1 cellular context compared by ENCODE assay signal in the genomic region with DNA sequence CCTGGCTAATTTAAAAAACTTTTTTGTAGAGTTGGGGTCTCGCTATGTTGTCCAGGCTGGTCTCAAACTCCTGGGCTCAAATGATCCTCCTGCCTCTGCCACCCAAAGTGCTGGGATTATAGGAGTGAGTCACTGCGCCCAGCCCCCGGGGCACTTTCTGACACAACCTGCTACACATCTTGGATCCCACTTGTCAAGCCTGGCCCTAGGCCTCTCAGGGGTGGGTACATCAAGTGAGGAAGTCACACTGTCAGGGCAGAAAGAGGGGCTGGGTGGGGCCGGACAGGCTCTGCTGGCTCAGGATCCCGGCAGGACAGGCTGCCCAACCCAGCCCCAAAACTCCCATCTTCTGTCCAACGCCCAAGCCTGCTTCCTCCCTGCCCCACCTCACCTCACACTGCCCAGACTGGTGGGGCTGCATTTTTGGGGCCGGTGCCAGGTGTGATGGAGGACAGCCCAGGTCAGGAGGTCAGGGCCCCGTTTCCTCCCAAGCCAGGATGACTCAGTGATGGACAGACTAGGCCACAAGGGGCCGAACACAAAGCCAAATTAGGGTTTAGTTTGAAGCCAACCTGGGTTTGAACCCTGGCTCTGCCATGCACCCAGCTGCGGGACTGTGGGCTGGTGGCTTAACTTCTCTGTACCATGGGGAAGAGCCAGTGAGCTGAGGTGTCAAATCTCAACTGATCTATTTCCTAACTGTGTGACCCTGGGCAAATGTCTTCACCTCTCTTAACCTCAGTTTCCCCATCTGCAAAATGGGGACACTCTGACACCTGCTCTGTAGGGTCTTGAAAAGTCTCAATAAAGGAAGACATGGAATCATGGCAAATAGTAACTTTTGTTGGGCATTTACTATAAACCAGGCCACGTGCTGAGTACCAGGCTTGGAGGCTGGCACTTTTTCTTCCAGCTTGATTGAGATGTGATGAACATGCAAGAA.
TF ChIP-seq lines count a peak whose summit lies in the region.

No MANE protein-coding gene starts in this region.

TF ChIP-seq in K562, 482 proteins besides CTCF, POLR2A, EP300 and RAD21:
- TF ChIP-seq CXXC5 (CRISPR knock-in tag; IDR thresholded peaks at IDR 0.05) (no peak), RBM22 (IDR thresholded peaks at IDR 0.05; ENCODE audit: low read depth, low read length, poor library complexity, severe bottlenecking) (no peak), MYBL2 (IDR thresholded peaks at IDR 0.05; ENCODE audit: low read depth) (no peak), MYBL2 (CRISPR knock-in tag; IDR thresholded peaks at IDR 0.05; ENCODE audit: borderline replicate concordance) (no peak), BMI1 (IDR thresholded peaks at IDR 0.05; ENCODE audit: low read length) (no peak), ZNF324 (CRISPR knock-in tag; IDR thresholded peaks at IDR 0.05) (no peak), POLR2H (tag; IDR thresholded peaks at IDR 0.05; ENCODE audit: low read depth) (no peak), CBX2 (IDR thresholded peaks at IDR 0.05; ENCODE audit: insufficient read depth, low read length, poor library complexity, severe bottlenecking) (no peak), KAT7 (CRISPR knock-in tag; IDR thresholded peaks at IDR 0.05; ENCODE audit: borderline replicate concordance) (no peak), ZNF695 (CRISPR knock-in tag; IDR thresholded peaks at IDR 0.05) (no peak), RB1 (IDR thresholded peaks at IDR 0.05; ENCODE audit: low read depth) (no peak), ATF7 (IDR thresholded peaks at IDR 0.05) (no peak), CREM (IDR thresholded peaks at IDR 0.05; ENCODE audit: low read depth) (no peak), ZNF3 (CRISPR knock-in tag; IDR thresholded peaks at IDR 0.05) (no peak), BCOR (IDR thresholded peaks at IDR 0.05) (peak; percentile 43; the same call in 1 of the 2 replicates), ZNF133 (CRISPR knock-in tag; IDR thresholded peaks at IDR 0.05) (no peak), GATA2 (CRISPR knock-in tag; IDR thresholded peaks at IDR 0.05) (no peak), SUPT5H (IDR thresholded peaks at IDR 0.05) (no peak), NCOR1 (IDR thresholded peaks at IDR 0.05) (no peak), BDP1 (IDR thresholded peaks at IDR 0.05; ENCODE audit: insufficient read depth, insufficient read length) (no peak), SMARCE1 (IDR thresholded peaks at IDR 0.05) (no peak), POLR3A (IDR thresholded peaks at IDR 0.05; ENCODE audit: borderline replicate concordance, extremely low read depth, insufficient read depth, insufficient read length) (no peak), ZNF121 (CRISPR knock-in tag; conservative IDR thresholded peaks at IDR 0.05) (peak; percentile 71), GABPB2 (CRISPR knock-in tag; conservative IDR thresholded peaks at IDR 0.05) (no peak), MIER1 (IDR thresholded peaks at IDR 0.05; ENCODE audit: low read depth) (no peak), RBM39 (optimal IDR thresholded peaks at IDR 0.05; ENCODE audit: low read depth, low read length) (no peak), MYNN (IDR thresholded peaks at IDR 0.05) (no peak), MYNN (CRISPR knock-in tag; IDR thresholded peaks at IDR 0.05) (no peak), KDM1A (IDR thresholded peaks at IDR 0.05) (peak; percentile 12 to 32; a peak in 1 of 4 replicates), RBM25 (IDR thresholded peaks at IDR 0.05; ENCODE audit: low read depth, low read length, severe bottlenecking) (peak; percentile 72), TBP (optimal IDR thresholded peaks at IDR 0.05; ENCODE audit: low read depth, low read length) (no peak), TCF7L2 (IDR thresholded peaks at IDR 0.05; ENCODE audit: low read depth, low read length) (no peak), ADNP (tag; IDR thresholded peaks at IDR 0.05) (0 out of 2 replicates have a peak, but pooled peaks have one; percentile 19), ZNF764 (CRISPR knock-in tag; IDR thresholded peaks at IDR 0.05; ENCODE audit: low read depth) (no peak), MAZ (CRISPR knock-in tag; conservative IDR thresholded peaks at IDR 0.05 in 1 of 2, IDR thresholded peaks at IDR 0.05 in 1 of 2) (no peak)
- TF ChIP-seq, protein P1, sequence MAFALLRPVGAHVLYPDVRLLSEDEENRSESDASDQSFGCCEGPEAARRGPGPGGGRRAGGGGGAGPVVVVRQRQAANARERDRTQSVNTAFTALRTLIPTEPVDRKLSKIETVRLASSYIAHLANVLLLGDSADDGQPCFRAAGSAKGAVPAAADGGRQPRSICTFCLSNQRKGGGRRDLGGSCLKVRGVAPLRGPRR (CRISPR knock-in tag; IDR thresholded peaks at IDR 0.05): no peak
- TF ChIP-seq, protein P2, sequence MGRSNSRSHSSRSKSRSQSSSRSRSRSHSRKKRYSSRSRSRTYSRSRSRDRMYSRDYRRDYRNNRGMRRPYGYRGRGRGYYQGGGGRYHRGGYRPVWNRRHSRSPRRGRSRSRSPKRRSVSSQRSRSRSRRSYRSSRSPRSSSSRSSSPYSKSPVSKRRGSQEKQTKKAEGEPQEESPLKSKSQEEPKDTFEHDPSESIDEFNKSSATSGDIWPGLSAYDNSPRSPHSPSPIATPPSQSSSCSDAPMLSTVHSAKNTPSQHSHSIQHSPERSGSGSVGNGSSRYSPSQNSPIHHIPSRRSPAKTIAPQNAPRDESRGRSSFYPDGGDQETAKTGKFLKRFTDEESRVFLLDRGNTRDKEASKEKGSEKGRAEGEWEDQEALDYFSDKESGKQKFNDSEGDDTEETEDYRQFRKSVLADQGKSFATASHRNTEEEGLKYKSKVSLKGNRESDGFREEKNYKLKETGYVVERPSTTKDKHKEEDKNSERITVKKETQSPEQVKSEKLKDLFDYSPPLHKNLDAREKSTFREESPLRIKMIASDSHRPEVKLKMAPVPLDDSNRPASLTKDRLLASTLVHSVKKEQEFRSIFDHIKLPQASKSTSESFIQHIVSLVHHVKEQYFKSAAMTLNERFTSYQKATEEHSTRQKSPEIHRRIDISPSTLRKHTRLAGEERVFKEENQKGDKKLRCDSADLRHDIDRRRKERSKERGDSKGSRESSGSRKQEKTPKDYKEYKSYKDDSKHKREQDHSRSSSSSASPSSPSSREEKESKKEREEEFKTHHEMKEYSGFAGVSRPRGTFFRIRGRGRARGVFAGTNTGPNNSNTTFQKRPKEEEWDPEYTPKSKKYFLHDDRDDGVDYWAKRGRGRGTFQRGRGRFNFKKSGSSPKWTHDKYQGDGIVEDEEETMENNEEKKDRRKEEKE (IDR thresholded peaks at IDR 0.05; ENCODE audit: borderline replicate concordance in 1 of 2, control insufficient read depth in 1 of 2, low read depth in 2 of 2, low read length in 1 of 2): no peak
- TF ChIP-seq, protein P3, sequence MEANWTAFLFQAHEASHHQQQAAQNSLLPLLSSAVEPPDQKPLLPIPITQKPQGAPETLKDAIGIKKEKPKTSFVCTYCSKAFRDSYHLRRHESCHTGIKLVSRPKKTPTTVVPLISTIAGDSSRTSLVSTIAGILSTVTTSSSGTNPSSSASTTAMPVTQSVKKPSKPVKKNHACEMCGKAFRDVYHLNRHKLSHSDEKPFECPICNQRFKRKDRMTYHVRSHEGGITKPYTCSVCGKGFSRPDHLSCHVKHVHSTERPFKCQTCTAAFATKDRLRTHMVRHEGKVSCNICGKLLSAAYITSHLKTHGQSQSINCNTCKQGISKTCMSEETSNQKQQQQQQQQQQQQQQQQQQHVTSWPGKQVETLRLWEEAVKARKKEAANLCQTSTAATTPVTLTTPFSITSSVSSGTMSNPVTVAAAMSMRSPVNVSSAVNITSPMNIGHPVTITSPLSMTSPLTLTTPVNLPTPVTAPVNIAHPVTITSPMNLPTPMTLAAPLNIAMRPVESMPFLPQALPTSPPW (CRISPR knock-in tag; IDR thresholded peaks at IDR 0.05): no peak
- TF ChIP-seq, protein P4, sequence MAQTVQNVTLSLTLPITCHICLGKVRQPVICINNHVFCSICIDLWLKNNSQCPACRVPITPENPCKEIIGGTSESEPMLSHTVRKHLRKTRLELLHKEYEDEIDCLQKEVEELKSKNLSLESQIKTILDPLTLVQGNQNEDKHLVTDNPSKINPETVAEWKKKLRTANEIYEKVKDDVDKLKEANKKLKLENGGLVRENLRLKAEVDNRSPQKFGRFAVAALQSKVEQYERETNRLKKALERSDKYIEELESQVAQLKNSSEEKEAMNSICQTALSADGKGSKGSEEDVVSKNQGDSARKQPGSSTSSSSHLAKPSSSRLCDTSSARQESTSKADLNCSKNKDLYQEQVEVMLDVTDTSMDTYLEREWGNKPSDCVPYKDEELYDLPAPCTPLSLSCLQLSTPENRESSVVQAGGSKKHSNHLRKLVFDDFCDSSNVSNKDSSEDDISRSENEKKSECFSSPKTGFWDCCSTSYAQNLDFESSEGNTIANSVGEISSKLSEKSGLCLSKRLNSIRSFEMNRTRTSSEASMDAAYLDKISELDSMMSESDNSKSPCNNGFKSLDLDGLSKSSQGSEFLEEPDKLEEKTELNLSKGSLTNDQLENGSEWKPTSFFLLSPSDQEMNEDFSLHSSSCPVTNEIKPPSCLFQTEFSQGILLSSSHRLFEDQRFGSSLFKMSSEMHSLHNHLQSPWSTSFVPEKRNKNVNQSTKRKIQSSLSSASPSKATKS (CRISPR knock-in tag; IDR thresholded peaks at IDR 0.05): no peak
- TF ChIP-seq, protein P5, sequence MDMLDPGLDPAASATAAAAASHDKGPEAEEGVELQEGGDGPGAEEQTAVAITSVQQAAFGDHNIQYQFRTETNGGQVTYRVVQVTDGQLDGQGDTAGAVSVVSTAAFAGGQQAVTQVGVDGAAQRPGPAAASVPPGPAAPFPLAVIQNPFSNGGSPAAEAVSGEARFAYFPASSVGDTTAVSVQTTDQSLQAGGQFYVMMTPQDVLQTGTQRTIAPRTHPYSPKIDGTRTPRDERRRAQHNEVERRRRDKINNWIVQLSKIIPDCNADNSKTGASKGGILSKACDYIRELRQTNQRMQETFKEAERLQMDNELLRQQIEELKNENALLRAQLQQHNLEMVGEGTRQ (CRISPR knock-in tag; IDR thresholded peaks at IDR 0.05): no peak
